In the genomic region with DNA sequence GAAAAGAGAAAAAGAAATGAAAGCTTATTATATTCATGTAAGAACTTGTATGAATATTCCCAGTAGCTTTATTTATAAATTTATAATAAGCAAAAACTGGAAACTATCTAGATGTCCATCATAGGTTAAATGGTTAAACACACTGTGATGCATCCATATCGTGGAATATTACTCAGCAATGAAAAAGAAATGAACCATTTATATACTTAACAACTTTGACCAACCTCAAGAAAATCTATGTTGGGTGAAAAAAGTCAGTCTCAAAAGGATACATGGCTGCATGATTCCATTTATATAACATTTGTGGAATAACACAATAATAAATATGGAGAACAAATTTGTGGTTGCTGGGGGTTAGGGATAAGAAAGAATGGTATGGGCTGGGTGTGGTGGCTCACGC, we compare ENCODE assay signal across 7 cellular contexts.
"Had no signal": no experiment of that assay in that cellular context is flagged by ENCODE, and none has a peak within 500 bp of the region (broad histone marks: within the 10 kb centered on the region; RNA-seq: fewer than 3 reads in every experiment).

No MANE protein-coding gene starts in this region.

- H3K27ac ChIP-seq: HL-60, KMS-11 had no signal

- H3K9ac ChIP-seq: KMS-11 had no signal

- H3K4me2 ChIP-seq: KMS-11 had no signal

- ATAC-seq: HepG2 had no signal

- DNase-seq: IMR-90, KBM-7, KG1 had no signal

- FAIRE-seq: HepG2, HTR-8/SVneo had no signal
